Comparison of ENCODE assay signal across 22 cellular contexts in the genomic region with DNA sequence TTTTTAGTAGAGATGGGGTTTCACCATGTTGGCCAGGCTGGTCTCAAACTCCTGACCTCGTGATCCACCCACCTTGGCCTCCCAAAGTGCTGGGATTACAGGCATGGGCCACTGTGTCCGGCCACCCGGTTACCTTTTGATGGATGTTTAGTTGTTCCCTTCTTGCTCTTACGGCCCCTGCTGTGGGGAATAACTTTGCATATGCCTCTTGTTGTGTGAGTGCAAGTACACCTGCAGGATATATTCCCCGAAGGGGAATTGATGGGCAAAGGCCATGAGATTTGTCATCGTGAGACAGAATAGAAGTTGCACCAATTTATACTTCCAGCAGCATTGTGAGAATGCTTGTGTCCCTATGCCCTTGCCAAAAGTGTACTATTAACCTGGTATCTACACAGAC. TPM values are rescaled to one million over a fixed set of nuclear protein-coding genes. Genes with fewer than 3 reads are reported as not detected.
DNase-seq lines count a peak whose midpoint lies in the region; ATAC-seq and TF ChIP-seq lines count a peak whose summit lies in the region.
"Had no signal": no experiment of that assay in that cellular context is flagged by ENCODE, and none has a peak within 500 bp of the region (broad histone marks: within the 10 kb centered on the region; RNA-seq: fewer than 3 reads in every experiment).

No MANE protein-coding gene starts in this region.

- no peaks in the 10 kb centered on the region for H3K27me3 Mint-ChIP-seq in CD8-positive, alpha-beta T cell (ENCODE audit: low read depth)
- H3K27me3 Mint-ChIP-seq in T-helper 17 cell = no peaks in the 10 kb centered on the region
- no peaks in the 10 kb centered on the region for H3K27me3 Mint-ChIP-seq in naive thymus-derived CD4-positive, alpha-beta T cell
- peaks cover 4% of the 10 kb centered on the region for H3K27me3 Mint-ChIP-seq in activated CD8-positive, alpha-beta T cell treated with anti-CD3 and anti-CD28 coated beads, Interleukin-2, amount 10 ng/mL, durations not matched to agents 7 days and 5 days (ENCODE audit: low read depth)
- H3K27me3 Mint-ChIP-seq: stimulated activated naive CD8-positive, alpha-beta T cell treated with anti-CD3 and anti-CD28 coated beads, Interleukin-15, Interleukin-2, amounts not matched to agents 100 ng/mL and 50 ng/mL, for 24 hours had no signal

- H3K27me3 ChIP-seq in CD8-positive, alpha-beta T cell (ENCODE audit: insufficient read depth, low read length) = no peaks in the 10 kb centered on the region
- no peaks in the 10 kb centered on the region for H3K27me3 ChIP-seq in naive thymus-derived CD4-positive, alpha-beta T cell (ENCODE audit: control insufficient read depth in 2 of 2, insufficient read depth in 2 of 2, low read length in 2 of 2)
- H3K27me3 ChIP-seq: breast epithelium, uterus had no signal

- H3K27ac Mint-ChIP-seq in CD8-positive, alpha-beta T cell = peak overlapping the region; percentile 60
- peak overlapping the region; percentile 98 for H3K27ac Mint-ChIP-seq in T-helper 17 cell
- H3K27ac Mint-ChIP-seq in naive thymus-derived CD4-positive, alpha-beta T cell = peak overlapping the region in 8 of 9 donors; percentile 57 to 98 (median 86)
- no peak overlapping the region for H3K27ac Mint-ChIP-seq in activated CD8-positive, alpha-beta T cell treated with anti-CD3 and anti-CD28 coated beads, Interleukin-2, amount 10 ng/mL, durations not matched to agents 7 days and 5 days
- H3K27ac Mint-ChIP-seq: stimulated activated naive CD8-positive, alpha-beta T cell treated with anti-CD3 and anti-CD28 coated beads, Interleukin-15, Interleukin-2, amounts not matched to agents 100 ng/mL and 50 ng/mL, for 24 hours; T-helper 1 cell treated with Interleukin-12 subunit alpha and Interleukin-12 subunit beta and Interleukin-4 antibody, amounts not matched to agents 30 μg/mL and 1 μg/mL, for 36 hours had no signal

- H3K9me3 ChIP-seq in CD8-positive, alpha-beta T cell (ENCODE audit: low read length) = no peaks in the 10 kb centered on the region
- no peaks in the 10 kb centered on the region for H3K9me3 ChIP-seq in T-helper 17 cell (ENCODE audit: control insufficient read depth, low read length, poor library complexity, severe bottlenecking)
- no peaks in the 10 kb centered on the region for H3K9me3 ChIP-seq in naive thymus-derived CD4-positive, alpha-beta T cell (ENCODE audit: control insufficient read depth in 2 of 3, low read length in 3 of 3)
- H3K9me3 ChIP-seq: breast epithelium, prostate gland, uterus had no signal

- no peak for ATAC-seq in CD8-positive, alpha-beta T cell
- ATAC-seq in T-helper 17 cell = no peak
- ATAC-seq in naive thymus-derived CD4-positive, alpha-beta T cell = no peak
- ATAC-seq in activated CD8-positive, alpha-beta T cell treated with anti-CD3 and anti-CD28 coated beads, Interleukin-2, amount 10 ng/mL, durations not matched to agents 7 days and 5 days = no peak
- no peak for ATAC-seq in GM19395 (IDR thresholded peaks at IDR 0.05; ENCODE audit: unreplicated experiment)
- ATAC-seq in GM19452 (IDR thresholded peaks at IDR 0.05; ENCODE audit: unreplicated experiment) = no peak
- no peak for ATAC-seq in GM21360 (IDR thresholded peaks at IDR 0.05; ENCODE audit: unreplicated experiment)
- ATAC-seq: activated T-cell treated with anti-CD3 and anti-CD28 coated beads, Interleukin-2, amount 50 U/mL, for 4 hours had no signal

- H3K4me1 Mint-ChIP-seq in CD8-positive, alpha-beta T cell (ENCODE audit: low read depth) = peaks cover 63% of the 10 kb centered on the region
- peaks cover 56% of the 10 kb centered on the region for H3K4me1 Mint-ChIP-seq in T-helper 17 cell
- peaks cover 29 to 100% (median 74%) of the 10 kb centered on the region in 7 donors for H3K4me1 Mint-ChIP-seq in naive thymus-derived CD4-positive, alpha-beta T cell
- peaks cover 15% of the 10 kb centered on the region for H3K4me1 Mint-ChIP-seq in activated CD8-positive, alpha-beta T cell treated with anti-CD3 and anti-CD28 coated beads, Interleukin-2, amount 10 ng/mL, durations not matched to agents 7 days and 5 days (ENCODE audit: low read depth)

- no peak overlapping the region for H3K4me3 Mint-ChIP-seq in CD8-positive, alpha-beta T cell
- peak overlapping the region; percentile 75 for H3K4me3 Mint-ChIP-seq in T-helper 17 cell
- H3K4me3 Mint-ChIP-seq in naive thymus-derived CD4-positive, alpha-beta T cell = peak overlapping the region in 6 of 10 donors; percentile 21 to 66 (median 45)
- H3K4me3 Mint-ChIP-seq in activated CD8-positive, alpha-beta T cell treated with anti-CD3 and anti-CD28 coated beads, Interleukin-2, amount 10 ng/mL, durations not matched to agents 7 days and 5 days = no peak overlapping the region
- H3K4me3 Mint-ChIP-seq: activated T-cell treated with anti-CD3 and anti-CD28 coated beads, Interleukin-2, amount 50 U/mL, for 4 hours; stimulated activated naive CD8-positive, alpha-beta T cell treated with anti-CD3 and anti-CD28 coated beads, Interleukin-15, Interleukin-2, amounts not matched to agents 100 ng/mL and 50 ng/mL, for 24 hours; T-helper 1 cell treated with Interleukin-12 subunit alpha and Interleukin-12 subunit beta and Interleukin-4 antibody, amounts not matched to agents 30 μg/mL and 1 μg/mL, for 36 hours had no signal

- POLR2A ChIA-PET in CD8-positive, alpha-beta T cell (lab: Charles Lee) = no interaction called here
- POLR2A ChIA-PET in naive thymus-derived CD4-positive, alpha-beta T cell (lab: Charles Lee) = no interaction called here
- POLR2A ChIA-PET in activated CD8-positive, alpha-beta T cell treated with anti-CD3 and anti-CD28 coated beads, Interleukin-2, amount 10 ng/mL, durations not matched to agents 7 days and 5 days (lab: Charles Lee) = no interaction called here

- CTCF ChIA-PET in CD8-positive, alpha-beta T cell (lab: Charles Lee) = no interaction called here
- CTCF ChIA-PET in naive thymus-derived CD4-positive, alpha-beta T cell (lab: Charles Lee) = interaction anchor here (0.7 kb wide), 1 partner anchor 48 kb away, joined by 5 read pairs; no protein-coding TSS in a partner anchor
- CTCF ChIA-PET in activated CD8-positive, alpha-beta T cell treated with anti-CD3 and anti-CD28 coated beads, Interleukin-2, amount 10 ng/mL, durations not matched to agents 7 days and 5 days (lab: Charles Lee) = interaction anchor here (0.7 kb wide), 1 partner anchor 36 kb away, joined by 3 read pairs; no protein-coding TSS in a partner anchor

- peak overlapping the region; percentile 99 for H3K27ac ChIP-seq in C4-2B
- no peak overlapping the region for H3K27ac ChIP-seq in CD8-positive, alpha-beta T cell (ENCODE audit: low read depth, low read length)
- peak overlapping the region; percentile 6 for H3K27ac ChIP-seq in naive thymus-derived CD4-positive, alpha-beta T cell (ENCODE audit: low read depth, low read length)
- H3K27ac ChIP-seq: breast epithelium, uterus had no signal

- no peak overlapping the region for H3K4me3 ChIP-seq in CD8-positive, alpha-beta T cell (ENCODE audit: low read depth, low read length)
- H3K4me3 ChIP-seq in naive thymus-derived CD4-positive, alpha-beta T cell (ENCODE audit: low read length) = no peak overlapping the region
- H3K4me3 ChIP-seq: breast epithelium, prostate gland, uterus had no signal

- peaks cover 42% of the 10 kb centered on the region for H3K4me1 ChIP-seq in CD8-positive, alpha-beta T cell (ENCODE audit: insufficient read depth, low read length)
- H3K4me1 ChIP-seq in naive thymus-derived CD4-positive, alpha-beta T cell (ENCODE audit: control insufficient read depth in 2 of 2, insufficient read depth in 2 of 2, low read length in 2 of 2) = peaks cover 4 to 79% of the 10 kb centered on the region in 2 donors

- DNase-seq in CD8-positive, alpha-beta T cell = no peak
- no peak for DNase-seq in T-helper 17 cell
- no peak for DNase-seq in naive thymus-derived CD4-positive, alpha-beta T cell
- no peak for DNase-seq in activated CD8-positive, alpha-beta T cell treated with anti-CD3 and anti-CD28 coated beads, Interleukin-2, amount 10 ng/mL, durations not matched to agents 7 days and 5 days
- DNase-seq: activated naive CD4-positive, alpha-beta T cell; activated T-cell treated with anti-CD3 and anti-CD28 coated beads, Interleukin-2, amount 50 U/mL, for 4 hours; amygdala; effector CD4-positive, alpha-beta T cell; kidney; NCI-H1092 treated with DMSO at 0.1 percent for 48 hours; NCI-H1930; RPMI8226 had no signal

- no peaks in the 10 kb centered on the region for H3K36me3 ChIP-seq in CD8-positive, alpha-beta T cell (ENCODE audit: insufficient read depth, low read length)
- H3K36me3 ChIP-seq in naive thymus-derived CD4-positive, alpha-beta T cell (ENCODE audit: control insufficient read depth in 2 of 3, insufficient read depth in 3 of 3, low read length in 3 of 3) = peaks cover 0 to 12% (median 6%) of the 10 kb centered on the region in 3 experiments
- H3K36me3 ChIP-seq: breast epithelium, prostate gland, uterus had no signal

- H3K36me3 Mint-ChIP-seq in CD8-positive, alpha-beta T cell = peaks cover 25% of the 10 kb centered on the region
- peaks cover 6% of the 10 kb centered on the region for H3K36me3 Mint-ChIP-seq in T-helper 17 cell (ENCODE audit: low read depth)
- peaks cover 4 to 26% (median 4%) of the 10 kb centered on the region in 5 donors for H3K36me3 Mint-ChIP-seq in naive thymus-derived CD4-positive, alpha-beta T cell
- no peaks in the 10 kb centered on the region for H3K36me3 Mint-ChIP-seq in activated CD8-positive, alpha-beta T cell treated with anti-CD3 and anti-CD28 coated beads, Interleukin-2, amount 10 ng/mL, durations not matched to agents 7 days and 5 days (ENCODE audit: low read depth)
- H3K36me3 Mint-ChIP-seq: IgD-negative memory B cell had no signal

- H3K9me3 Mint-ChIP-seq in CD8-positive, alpha-beta T cell = no peaks in the 10 kb centered on the region
- no peaks in the 10 kb centered on the region for H3K9me3 Mint-ChIP-seq in naive thymus-derived CD4-positive, alpha-beta T cell
- no peaks in the 10 kb centered on the region for H3K9me3 Mint-ChIP-seq in activated CD8-positive, alpha-beta T cell treated with anti-CD3 and anti-CD28 coated beads, Interleukin-2, amount 10 ng/mL, durations not matched to agents 7 days and 5 days (ENCODE audit: insufficient read depth)
- H3K9me3 Mint-ChIP-seq: activated T-cell treated with anti-CD3 and anti-CD28 coated beads, Interleukin-2, amount 50 U/mL, for 4 hours; IgD-negative memory B cell; stimulated activated naive CD8-positive, alpha-beta T cell treated with anti-CD3 and anti-CD28 coated beads, Interleukin-15, Interleukin-2, amounts not matched to agents 100 ng/mL and 50 ng/mL, for 24 hours; T-helper 1 cell treated with Interleukin-12 subunit alpha and Interleukin-12 subunit beta and Interleukin-4 antibody, amounts not matched to agents 30 μg/mL and 1 μg/mL, for 36 hours had no signal

- TF ChIP-seq CTCF in C4-2B (conservative IDR thresholded peaks at IDR 0.05) = no peak
- no peak for TF ChIP-seq CTCF in CD8-positive, alpha-beta T cell (IDR thresholded peaks at IDR 0.05)

- intact Hi-C loops in CD8-positive, alpha-beta T cell (cut with DNase I, micrococcal nuclease) = no loop called here
- intact Hi-C loops in naive thymus-derived CD4-positive, alpha-beta T cell (cut with micrococcal nuclease) = no loop called here

RNA-seq across cellular contexts. Expression of gene IL6R, which starts 8.0 kb away (rescaled TPM):
- total RNA-seq in CD8-positive, alpha-beta T cell = 10 to 100 TPM in 1 of 2 experiments, 1 to 10 TPM in 1; 10.0 to 12.0 TPM
- total RNA-seq in T-helper 17 cell = 10 to 100 TPM; 72.8 to 79.0 TPM
- 10 to 100 TPM in 4 of 5 experiments, 1 to 10 TPM in 1; 5.2 to 91.6 (median 85.6) TPM for total RNA-seq in naive thymus-derived CD4-positive, alpha-beta T cell
- 10 to 100 TPM; 55.1 to 66.3 TPM for polyA plus RNA-seq in naive thymus-derived CD4-positive, alpha-beta T cell
- under 1 TPM; 0.16 to 0.53 TPM for total RNA-seq in activated CD8-positive, alpha-beta T cell treated with anti-CD3 and anti-CD28 coated beads, Interleukin-2, amount 10 ng/mL, durations not matched to agents 7 days and 5 days

Comparison
In these comparisons a context has a peak if more than half of its experiments do, and no peak if none do; other contexts are left out.
1. H3K4me3 Mint-ChIP-seq: peak in T-helper 17 cell (single experiment) and naive thymus-derived CD4-positive, alpha-beta T cell (6 of 10); none in CD8-positive, alpha-beta T cell (single experiment) and activated CD8-positive, alpha-beta T cell treated with anti-CD3 and anti-CD28 coated beads, Interleukin-2, amount 10 ng/mL, durations not matched to agents 7 days and 5 days (single experiment).
2. RNA of gene IL6R, which starts 8.0 kb away (total RNA-seq): 5.2 to 91.6 TPM in naive thymus-derived CD4-positive, alpha-beta T cell, 72.8 to 79.0 TPM in T-helper 17 cell and 10.0 to 12.0 TPM in CD8-positive, alpha-beta T cell; 0.16 to 0.53 TPM in activated CD8-positive, alpha-beta T cell treated with anti-CD3 and anti-CD28 coated beads, Interleukin-2, amount 10 ng/mL, durations not matched to agents 7 days and 5 days; every median in the first group is over 4 times any median in the second.